25 cellular contexts compared by ENCODE assay signal in the genomic region with DNA sequence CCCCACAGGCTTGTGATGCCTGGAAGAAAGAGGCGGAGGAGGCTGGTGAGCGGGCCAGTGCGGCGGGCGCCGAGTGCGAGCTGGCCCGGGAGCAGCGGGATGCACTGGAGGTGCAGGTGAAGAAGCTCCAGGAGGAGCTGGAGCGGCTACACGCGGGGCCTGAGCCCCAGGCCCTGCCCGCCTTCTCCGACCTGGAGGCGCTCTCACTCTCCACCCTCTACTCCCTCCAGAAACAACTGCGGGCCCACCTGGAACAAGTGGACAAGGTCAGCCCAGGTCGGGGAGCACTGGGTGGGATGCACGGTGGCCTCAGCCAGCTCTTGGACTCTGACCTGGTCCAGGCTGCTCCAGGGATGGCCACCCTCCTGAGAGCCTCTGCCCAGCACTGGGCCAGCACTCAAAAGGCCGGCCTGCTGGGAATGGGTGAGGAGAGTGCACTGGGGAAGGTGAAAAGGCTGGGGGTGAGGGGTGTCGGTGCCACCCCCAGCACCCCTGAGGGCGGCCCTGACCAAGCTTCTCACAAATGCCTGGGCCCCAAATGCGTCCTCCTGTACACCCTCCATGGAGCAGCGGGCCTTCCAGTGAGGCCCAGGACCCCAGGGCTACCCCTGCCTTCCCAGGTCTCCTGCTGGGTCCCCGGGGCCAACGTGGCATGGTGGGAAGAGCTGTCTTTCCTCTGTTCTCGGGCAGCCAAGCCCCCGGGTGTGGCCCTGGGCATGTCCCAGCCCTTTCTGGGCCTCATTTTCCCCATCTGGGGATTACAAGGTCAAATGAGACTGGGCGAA. TPM values are rescaled to one million over a fixed set of nuclear protein-coding genes. Genes with fewer than 3 reads are reported as not detected.
A peak's percentile ranks its signal among the peaks of the same experiment; 100 is the strongest.
DNase-seq lines count a peak whose midpoint lies in the region; ATAC-seq and TF ChIP-seq lines count a peak whose summit lies in the region.
"Had no signal": no experiment of that assay in that cellular context is flagged by ENCODE, and none has a peak within 500 bp of the region (broad histone marks: within the 10 kb centered on the region; RNA-seq: fewer than 3 reads in every experiment).

No MANE protein-coding gene starts in this region.

- H3K4me1 Mint-ChIP-seq in naive thymus-derived CD4-positive, alpha-beta T cell: peaks cover 17 to 31% (median 23%) of the 10 kb centered on the region in 7 donors

- H3K27ac ChIP-seq in cardiac muscle cell (peak overlapping the region; percentile 82), VCaP (peak overlapping the region; percentile 80), upper lobe of right lung (no peak overlapping the region)
- H3K27ac ChIP-seq in naive thymus-derived CD4-positive, alpha-beta T cell (ENCODE audit: low read depth, low read length): peak overlapping the region; percentile 67
- H3K27ac ChIP-seq: BLaER1 treated with 17β-estradiol and CSF1 and Interleukin-3, amounts not matched to agents 10 nM and 100 nM had no signal

- ATAC-seq in Right ventricle myocardium inferior (no peak), upper lobe of right lung (peak; percentile 1), GM21447 (IDR thresholded peaks at IDR 0.05; ENCODE audit: unreplicated experiment) (no peak), GM18909 (IDR thresholded peaks at IDR 0.05; ENCODE audit: poor library complexity, unreplicated experiment) (no peak)
- no peak for ATAC-seq in naive thymus-derived CD4-positive, alpha-beta T cell
- ATAC-seq: activated T-cell treated with anti-CD3 and anti-CD28 coated beads, Interleukin-2, amount 50 U/mL, for 72 hours had no signal

- H3K27me3 ChIP-seq in cardiac muscle cell (no peaks in the 10 kb centered on the region), upper lobe of right lung (no peaks in the 10 kb centered on the region)
- no peaks in the 10 kb centered on the region for H3K27me3 ChIP-seq in naive thymus-derived CD4-positive, alpha-beta T cell (ENCODE audit: control insufficient read depth in 2 of 2, insufficient read depth in 2 of 2, low read length in 2 of 2)
- H3K27me3 ChIP-seq: BLaER1 treated with 17β-estradiol and CSF1 and Interleukin-3, amounts not matched to agents 10 nM and 100 nM had no signal

- TF ChIP-seq CTCF in cardiac muscle cell (IDR thresholded peaks at IDR 0.05; ENCODE audit: low read depth, low read length): no peak
- TF ChIP-seq CTCF in VCaP (conservative IDR thresholded peaks at IDR 0.05): no peak
- no peak for TF ChIP-seq CTCF in upper lobe of right lung (IDR thresholded peaks at IDR 0.05)

- H3K27me3 Mint-ChIP-seq in naive thymus-derived CD4-positive, alpha-beta T cell: no peaks in the 10 kb centered on the region
- H3K27me3 Mint-ChIP-seq: memory B cell had no signal

- intact Hi-C loops in Right ventricle myocardium inferior (cut with DNase I): no loop called here
- intact Hi-C loops in naive thymus-derived CD4-positive, alpha-beta T cell (cut with micrococcal nuclease): no loop called here
- intact Hi-C loops in upper lobe of right lung (cut with DNase I): no loop called here

- H3K9me3 Mint-ChIP-seq in naive thymus-derived CD4-positive, alpha-beta T cell: no peaks in the 10 kb centered on the region
- H3K9me3 Mint-ChIP-seq: activated T-cell treated with anti-CD3 and anti-CD28 coated beads, Interleukin-2, amount 50 U/mL, for 72 hours; memory B cell; neural crest cell had no signal

- H3K4me3 Mint-ChIP-seq in naive thymus-derived CD4-positive, alpha-beta T cell: no peak overlapping the region
- H3K4me3 Mint-ChIP-seq: activated T-cell treated with anti-CD3 and anti-CD28 coated beads, Interleukin-2, amount 50 U/mL, for 72 hours; memory B cell; neural crest cell had no signal

- H3K27ac Mint-ChIP-seq in naive thymus-derived CD4-positive, alpha-beta T cell: peak overlapping the region in 1 of 9 donors; percentile 14
- H3K27ac Mint-ChIP-seq: activated T-cell treated with anti-CD3 and anti-CD28 coated beads, Interleukin-2, amount 50 U/mL, for 72 hours; memory B cell had no signal

- CTCF ChIA-PET in naive thymus-derived CD4-positive, alpha-beta T cell (lab: Charles Lee): interaction anchor here (0.6 to 1.0 kb wide), 2 partner anchors 70 to 140 kb away, joined by 3 to 6 read pairs; no protein-coding TSS in a partner anchor

- H3K36me3 ChIP-seq in cardiac muscle cell (peaks cover 34% of the 10 kb centered on the region), upper lobe of right lung (peaks cover 70% of the 10 kb centered on the region)
- H3K36me3 ChIP-seq in naive thymus-derived CD4-positive, alpha-beta T cell (ENCODE audit: control insufficient read depth in 2 of 3, insufficient read depth in 3 of 3, low read length in 3 of 3): peaks cover 0 to 89% (median 3%) of the 10 kb centered on the region in 3 experiments

- peaks cover 4 to 16% (median 6%) of the 10 kb centered on the region in 5 donors for H3K36me3 Mint-ChIP-seq in naive thymus-derived CD4-positive, alpha-beta T cell

- no peaks in the 10 kb centered on the region for H3K9me3 ChIP-seq in cardiac muscle cell (ENCODE audit: low read depth)
- H3K9me3 ChIP-seq in naive thymus-derived CD4-positive, alpha-beta T cell (ENCODE audit: control insufficient read depth in 2 of 3, low read length in 3 of 3): no peaks in the 10 kb centered on the region
- H3K9me3 ChIP-seq in upper lobe of right lung: no peaks in the 10 kb centered on the region
- H3K9me3 ChIP-seq: BLaER1 treated with 17β-estradiol and CSF1 and Interleukin-3, amounts not matched to agents 10 nM and 100 nM; Caco-2; prostate gland had no signal

- DNase-seq in cardiac muscle cell (ENCODE audit: low read depth in 1 of 2, low spot score in 1 of 2) (no peak), Right ventricle myocardium inferior (ENCODE audit: missing footprints) (no peak), upper lobe of right lung (no peak), NCI-H526 (lab: John Stamatoyannopoulos, UW) (no peak)
- no peak for DNase-seq in naive thymus-derived CD4-positive, alpha-beta T cell
- DNase-seq: ACHN; activated CD4-positive, alpha-beta T cell treated with anti-CD3 and anti-CD28 coated beads for 4 hours; activated naive CD4-positive, alpha-beta T cell; activated T-cell treated with anti-CD3 and anti-CD28 coated beads, Interleukin-2, amount 50 U/mL, for 72 hours; amniotic stem cell; Caco-2; cortex of kidney; Karpas-422; left colon; NCI-H1436 treated with DMSO at 0.1 percent for 48 hours; NCI-H2107; T-helper 2 cell; trophoblast cell had no signal

- POLR2A ChIA-PET in naive thymus-derived CD4-positive, alpha-beta T cell (lab: Charles Lee): interaction anchor here (1.1 to 8.6 kb wide), 9 partner anchors 18 to 70 kb away, joined by 3 to 77 read pairs (median 5); partner anchors contain the start of genes UNC13D, UNK and WBP2

- H3K4me1 ChIP-seq in cardiac muscle cell (ENCODE audit: low read depth) (peaks cover 6% of the 10 kb centered on the region), upper lobe of right lung (peaks cover 16% of the 10 kb centered on the region)
- peaks cover 11 to 15% of the 10 kb centered on the region in 2 donors for H3K4me1 ChIP-seq in naive thymus-derived CD4-positive, alpha-beta T cell (ENCODE audit: control insufficient read depth in 2 of 2, insufficient read depth in 2 of 2, low read length in 2 of 2)
- H3K4me1 ChIP-seq: Caco-2 had no signal

- H3K4me3 ChIP-seq in cardiac muscle cell (no peak overlapping the region), upper lobe of right lung (no peak overlapping the region)
- no peak overlapping the region for H3K4me3 ChIP-seq in naive thymus-derived CD4-positive, alpha-beta T cell (ENCODE audit: low read length)
- H3K4me3 ChIP-seq: BLaER1 treated with 17β-estradiol and CSF1 and Interleukin-3, amounts not matched to agents 10 nM and 100 nM; prostate gland had no signal

RNA-seq across cellular contexts. Expression of gene UNC13D, which starts 20.8 kb away (rescaled TPM):
- total RNA-seq in cardiac muscle cell (4.6 and 14.8 TPM in 2 replicates), Right ventricle myocardium inferior (10.7 TPM), upper lobe of right lung (145 TPM)
- polyA plus RNA-seq in cardiac muscle cell: 10.8 and 24.6 TPM in 2 replicates
- 100 to 1,000 TPM; 145 to 201 (median 152) TPM for total RNA-seq in naive thymus-derived CD4-positive, alpha-beta T cell
- polyA plus RNA-seq in naive thymus-derived CD4-positive, alpha-beta T cell: 10 to 100 TPM; 44.5 to 83.3 TPM

RNA-seq across cellular contexts. Expression of gene WBP2, which starts 31.7 kb away (rescaled TPM):
- total RNA-seq in cardiac muscle cell: 61.3 and 75.6 TPM in 2 replicates
- polyA plus RNA-seq in cardiac muscle cell: 160 and 161 TPM in 2 replicates
- total RNA-seq in Right ventricle myocardium inferior: 151 TPM
- 100 to 1,000 TPM in 3 of 5 experiments, 10 to 100 TPM in 2; 87.7 to 159 (median 112) TPM for total RNA-seq in naive thymus-derived CD4-positive, alpha-beta T cell
- 10 to 100 TPM; 84.8 to 99.4 TPM for polyA plus RNA-seq in naive thymus-derived CD4-positive, alpha-beta T cell
- total RNA-seq in upper lobe of right lung: 156 TPM

RNA-seq across cellular contexts. Expression of gene UNK, which starts 38.8 kb away (rescaled TPM):
- total RNA-seq in cardiac muscle cell (34.2 and 37.8 TPM in 2 replicates), Right ventricle myocardium inferior (16.0 TPM), upper lobe of right lung (27.1 TPM)
- polyA plus RNA-seq in cardiac muscle cell: 20.5 and 35.9 TPM in 2 replicates
- 10 to 100 TPM; 32.0 to 49.8 (median 41.0) TPM for total RNA-seq in naive thymus-derived CD4-positive, alpha-beta T cell
- 10 to 100 TPM; 21.5 to 22.1 TPM for polyA plus RNA-seq in naive thymus-derived CD4-positive, alpha-beta T cell

RNA-seq across cellular contexts. Expression of gene TRIM47, which starts 54.9 kb away (rescaled TPM):
- total RNA-seq in cardiac muscle cell (1.3 and 4.6 TPM in 2 replicates), Right ventricle myocardium inferior (39.4 TPM), upper lobe of right lung (31.0 TPM)
- polyA plus RNA-seq in cardiac muscle cell: 2.2 and 2.9 TPM in 2 replicates
- 10 to 100 TPM in 1 of 5 experiments, 1 to 10 TPM in 4; 2.5 to 25.6 (median 8.7) TPM for total RNA-seq in naive thymus-derived CD4-positive, alpha-beta T cell
- polyA plus RNA-seq in naive thymus-derived CD4-positive, alpha-beta T cell: 1 to 10 TPM; 6.3 to 7.7 TPM

RNA-seq across cellular contexts. Expression of gene GALK1, which starts 58.5 kb away (rescaled TPM):
- 35.1 and 54.0 TPM in 2 replicates for total RNA-seq in cardiac muscle cell
- polyA plus RNA-seq in cardiac muscle cell: 42.4 and 74.4 TPM in 2 replicates
- 23.8 TPM for total RNA-seq in Right ventricle myocardium inferior
- 10 to 100 TPM in 4 of 5 experiments, 1 to 10 TPM in 1; 9.9 to 42.9 (median 22.1) TPM for total RNA-seq in naive thymus-derived CD4-positive, alpha-beta T cell
- 10 to 100 TPM; 12.8 to 18.9 TPM for polyA plus RNA-seq in naive thymus-derived CD4-positive, alpha-beta T cell
- 31.6 TPM for total RNA-seq in upper lobe of right lung
